ENCODE assay signal across 7 cellular contexts in genomic region chr1:1013922-1014617, GRCh38. TPM values are rescaled to one million over a fixed set of nuclear protein-coding genes. Genes with fewer than 3 reads are reported as not detected.
DNase-seq lines count a peak whose midpoint lies in the region; ATAC-seq, FAIRE-seq and TF ChIP-seq lines count a peak whose summit lies in the region.
"Had no signal": no experiment of that assay in that cellular context is flagged by ENCODE, and none has a peak within 500 bp of the region (broad histone marks: within the 10 kb centered on the region; RNA-seq: fewer than 3 reads in every experiment).

No MANE protein-coding gene starts in this region.

- BruUV-seq in Panc1 (replicated peaks; lab: Mats Ljungman, UMichigan) = TSS peak; percentile 100

- H3K4me1 ChIP-seq in Panc1 (ENCODE audit: control insufficient read depth, insufficient read depth, low read length) (peaks cover 10% of the 10 kb centered on the region), esophagus (ENCODE audit: control insufficient read depth in 2 of 2, insufficient read depth in 2 of 2, low read length in 1 of 2) (peaks cover 2 to 9% of the 10 kb centered on the region in 2 donors)

- no peak for FAIRE-seq in H54 (lab: Jason Lieb, UNC)

- POLR2A ChIA-PET in Panc1 (lab: Charles Lee) = interaction anchor here (0.6 to 1.2 kb wide), 2 partner anchors 13 to 78 kb away, joined by 3 to 8 read pairs; no protein-coding TSS in a partner anchor

- in situ Hi-C loops in Panc1 (cut with HindIII; ENCODE audit: low pct_unique_long_range_greater_than_20kb, low sequenced_read_pairs) = no loop called here

- H3K27ac ChIP-seq in Panc1 (ENCODE audit: low read length) = peak overlapping the region; percentile 87
- H3K27ac ChIP-seq in esophagus (ENCODE audit: low read depth in 2 of 2, low read length in 1 of 2) = peak overlapping the region; percentile 81 to 90

- H3K4me3 ChIP-seq in Panc1 (ENCODE audit: low read depth in 2 of 2, low read length in 2 of 2) (peak overlapping the region; percentile 66 to 83), esophagus (ENCODE audit: low read depth in 1 of 2, low read length in 2 of 2) (peak overlapping the region; percentile 55 to 76)

- H3K9me3 ChIP-seq in Panc1 (ENCODE audit: control insufficient read depth, insufficient read depth, low read depth, low read length) (no peaks in the 10 kb centered on the region), esophagus (ENCODE audit: control insufficient read depth in 2 of 2, insufficient read depth in 1 of 2, low read depth in 1 of 2, low read length in 1 of 2) (no peaks in the 10 kb centered on the region)

- no peak for TF ChIP-seq CTCF in Panc1 (IDR thresholded peaks at IDR 0.05)

- H3K36me3 ChIP-seq in Panc1 (ENCODE audit: control insufficient read depth, insufficient read depth, low read length) (no peaks in the 10 kb centered on the region; the same call in 1 of the 2 replicates), esophagus (ENCODE audit: control insufficient read depth in 2 of 2, insufficient read depth in 2 of 2, low read length in 1 of 2) (no peaks in the 10 kb centered on the region)

- intact Hi-C loops in Panc1 (cut with micrococcal nuclease; ENCODE audit: unreplicated experiment) = loop anchor here (10.0 kb wide), 1 partner anchor 51 kb away; no protein-coding TSS in a partner anchor

- H3K27me3 ChIP-seq in Panc1 (ENCODE audit: control insufficient read depth, insufficient read depth, low read length) (no peaks in the 10 kb centered on the region), esophagus (ENCODE audit: control insufficient read depth in 1 of 2, insufficient read depth in 2 of 2, low read length in 2 of 2) (no peaks in the 10 kb centered on the region)

- CTCF ChIA-PET in Panc1 (lab: Charles Lee) = interaction anchor here (1.0 to 1.8 kb wide), 5 partner anchors 11 to 278 kb away, joined by 3 to 11 read pairs (median 5); no protein-coding TSS in a partner anchor

- DNase-seq in DMS153 (lab: John Stamatoyannopoulos, UW) (peak; percentile 72), Panc1 (ENCODE audit: low read depth, low spot score) (no peak), NCI-H2107 (lab: John Stamatoyannopoulos, UW) (no peak), H54 (ENCODE audit: insufficient read length, low spot score) (no peak)
- DNase-seq in stimulated activated CD4-positive, alpha-beta T cell treated with anti-CD3 and anti-CD28 coated beads, Interleukin-4, amount 100 ng/mL, for 24 hours = peak; percentile 46

- ATAC-seq in Panc1 = peak; percentile 69

- TF ChIP-seq POLR2A in H54 (IDR thresholded peaks at IDR 0.05; ENCODE audit: low read depth, low read length) = no peak

- WGBS in esophagus, 2 donors = 64 to 68% methylated on average over 41 of the region's 41 CpGs

RNA-seq across cellular contexts. Expression of gene ISG15, which starts 0.8 kb away (rescaled TPM):
- 102 TPM for total RNA-seq in Panc1 (2021; ENCODE audit: unreplicated experiment)
- polyA plus RNA-seq in Panc1 (2012; ENCODE audit: insufficient read length) = 82.4 TPM
- polyA plus RNA-seq in esophagus = 10 to 100 TPM; 17.8 to 40.7 TPM

RNA-seq across cellular contexts. Expression of gene AGRN, which starts 5.8 kb away (rescaled TPM):
- 153 TPM for total RNA-seq in Panc1 (2021; ENCODE audit: unreplicated experiment)
- 160 TPM for polyA plus RNA-seq in Panc1 (2012; ENCODE audit: insufficient read length)
- 10 to 100 TPM; 17.0 to 40.6 TPM for polyA plus RNA-seq in esophagus

RNA-seq across cellular contexts. Expression of gene HES4, which starts 14.2 kb away (rescaled TPM):
- total RNA-seq in Panc1 (2021; ENCODE audit: unreplicated experiment) = 74.2 TPM
- polyA plus RNA-seq in Panc1 (2012; ENCODE audit: insufficient read length) = 67.0 TPM
- polyA plus RNA-seq in esophagus = 10 to 100 TPM; 15.1 to 20.2 TPM

RNA-seq across cellular contexts. Expression of gene PERM1, which starts 32.2 kb away (rescaled TPM):
- 1.5 TPM for total RNA-seq in Panc1 (2021; ENCODE audit: unreplicated experiment)
- polyA plus RNA-seq in Panc1 (2012; ENCODE audit: insufficient read length) = 4.7 TPM
- polyA plus RNA-seq in esophagus = 1 to 10 TPM in 1 of 2 donors, under 1 TPM in 1; 0.47 to 3.4 TPM
- total RNA-seq: NCI-H460 had no signal

RNA-seq across cellular contexts. Expression of gene PLEKHN1, which starts 47.8 kb away (rescaled TPM):
- 9.8 TPM for total RNA-seq in Panc1 (2021; ENCODE audit: unreplicated experiment)
- 12.0 TPM for polyA plus RNA-seq in Panc1 (2012; ENCODE audit: insufficient read length)
- 10 to 100 TPM; 35.6 to 74.7 TPM for polyA plus RNA-seq in esophagus

Comparison
In these comparisons a context has a peak if more than half of its experiments do, and no peak if none do; other contexts are left out.
1. DNase-seq: peak in DMS153 (single experiment) and stimulated activated CD4-positive, alpha-beta T cell treated with anti-CD3 and anti-CD28 coated beads, Interleukin-4, amount 100 ng/mL, for 24 hours (single experiment); none in Panc1 (single experiment), NCI-H2107 (single experiment) and H54 (single experiment).